ENCODE assay signal across 1 cellular context in the genomic region with DNA sequence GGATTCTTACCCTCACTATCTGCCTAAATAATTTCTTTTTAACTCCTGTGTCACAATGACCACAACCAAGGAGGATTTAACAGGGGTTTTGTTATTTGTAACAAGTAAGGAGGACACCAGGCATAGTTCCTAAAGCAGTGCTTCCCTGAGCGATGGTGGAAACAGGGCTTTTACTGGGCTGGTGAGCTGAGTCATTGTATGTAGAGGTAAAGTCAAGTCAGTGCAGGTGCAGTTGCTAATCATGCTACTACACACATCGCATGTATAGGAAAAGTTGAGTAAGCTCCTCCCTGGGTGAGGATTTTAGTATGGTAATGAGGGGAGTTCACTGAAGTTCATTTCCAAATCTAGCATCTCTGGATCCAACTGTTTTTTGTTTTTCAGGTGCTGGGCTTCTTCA.
TF ChIP-seq lines count a peak whose summit lies in the region.

No MANE protein-coding gene starts in this region.

TF ChIP-seq in H1, 55 proteins besides CTCF, POLR2A, EP300 and RAD21:
- TF ChIP-seq PHF8 (conservative IDR thresholded peaks at IDR 0.05; ENCODE audit: low read depth, low read length) (no peak), CHD1 (IDR thresholded peaks at IDR 0.05; ENCODE audit: low read depth, low read length) (no peak), MAFK (IDR thresholded peaks at IDR 0.05; ENCODE audit: low read depth, low read length) (no peak), BACH1 (IDR thresholded peaks at IDR 0.05; ENCODE audit: low read length) (no peak), EZH2 (IDR thresholded peaks at IDR 0.05; ENCODE audit: low read depth, low read length, severe bottlenecking) (no peak), ZNF274 (IDR thresholded peaks at IDR 0.05; ENCODE audit: borderline replicate concordance, extremely low read depth, low read length) (no peak), CHD2 (IDR thresholded peaks at IDR 0.05; ENCODE audit: low read length) (no peak), HDAC2 (IDR thresholded peaks at IDR 0.05; ENCODE audit: borderline replicate concordance in 1 of 2, low read depth in 2 of 2, low read length in 2 of 2) (no peak), YY1 (IDR thresholded peaks at IDR 0.05; ENCODE audit: low read depth, low read length) (no peak), SAP30 (IDR thresholded peaks at IDR 0.05; ENCODE audit: insufficient read depth, insufficient replicate concordance, low read length) (no peak), CREB1 (IDR thresholded peaks at IDR 0.05) (no peak), BCL11A (IDR thresholded peaks at IDR 0.05; ENCODE audit: low read depth in 2 of 2, low read length in 2 of 2) (no peak), JUN (IDR thresholded peaks at IDR 0.05; ENCODE audit: low read depth, low read length) (no peak), SUZ12 (IDR thresholded peaks at IDR 0.05; ENCODE audit: low read length) (no peak), CBX8 (IDR thresholded peaks at IDR 0.05; ENCODE audit: borderline replicate concordance, low read depth, low read length) (no peak), CEBPB (IDR thresholded peaks at IDR 0.05; ENCODE audit: low read depth, low read length) (no peak)
- TF ChIP-seq, protein P1, sequence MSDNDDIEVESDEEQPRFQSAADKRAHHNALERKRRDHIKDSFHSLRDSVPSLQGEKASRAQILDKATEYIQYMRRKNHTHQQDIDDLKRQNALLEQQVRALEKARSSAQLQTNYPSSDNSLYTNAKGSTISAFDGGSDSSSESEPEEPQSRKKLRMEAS (IDR thresholded peaks at IDR 0.05), result no peak
- TF ChIP-seq, protein P2, sequence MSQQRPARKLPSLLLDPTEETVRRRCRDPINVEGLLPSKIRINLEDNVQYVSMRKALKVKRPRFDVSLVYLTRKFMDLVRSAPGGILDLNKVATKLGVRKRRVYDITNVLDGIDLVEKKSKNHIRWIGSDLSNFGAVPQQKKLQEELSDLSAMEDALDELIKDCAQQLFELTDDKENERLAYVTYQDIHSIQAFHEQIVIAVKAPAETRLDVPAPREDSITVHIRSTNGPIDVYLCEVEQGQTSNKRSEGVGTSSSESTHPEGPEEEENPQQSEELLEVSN (IDR thresholded peaks at IDR 0.05), result no peak
TF ChIP-seq in H1: peak in this region for 0.
